In genomic region chr1:181776044-181776443, GRCh38 we compare ENCODE assay signal across 23 cellular contexts.
"Had no signal": no experiment of that assay in that cellular context is flagged by ENCODE, and none has a peak within 500 bp of the region (broad histone marks: within the 10 kb centered on the region; RNA-seq: fewer than 3 reads in every experiment).

No MANE protein-coding gene starts in this region.

- H3K27ac ChIP-seq: colonic mucosa, coronary artery, dorsolateral prefrontal cortex, epithelial cell of prostate, esophagus muscularis mucosa, esophagus squamous epithelium, foreskin keratinocyte, gastrocnemius medialis, gastroesophageal sphincter, heart left ventricle, heart right ventricle had no signal

- H3K9me3 ChIP-seq: colonic mucosa, esophagus muscularis mucosa, esophagus squamous epithelium, gastrocnemius medialis, gastroesophageal sphincter, heart left ventricle, heart right ventricle had no signal

- H3K4me3 ChIP-seq: colonic mucosa, coronary artery, dorsolateral prefrontal cortex, esophagus muscularis mucosa, esophagus squamous epithelium, gastrocnemius medialis, gastroesophageal sphincter, heart left ventricle, heart right ventricle had no signal

- H3K4me1 ChIP-seq: colonic mucosa, esophagus muscularis mucosa, esophagus squamous epithelium, foreskin keratinocyte, gastrocnemius medialis, gastroesophageal sphincter, heart left ventricle, heart right ventricle had no signal

- H3K27me3 ChIP-seq: colonic mucosa, dorsolateral prefrontal cortex, esophagus muscularis mucosa, esophagus squamous epithelium, foreskin keratinocyte, gastrocnemius medialis, gastroesophageal sphincter had no signal

- DNase-seq: colonic mucosa; cortex of kidney; dermis blood vessel endothelial cell; dorsolateral prefrontal cortex; effector CD4-positive, alpha-beta T cell; effector CD8-positive, alpha-beta T cell; effector memory CD4-positive, alpha-beta T cell; effector memory CD8-positive, alpha-beta T cell; endodermal cell; erythroblast; esophagus squamous epithelium; foreskin fibroblast; foreskin keratinocyte; foreskin melanocyte; gastrocnemius medialis; glutamatergic neuron; head of caudate nucleus; heart left ventricle; heart right ventricle had no signal

- H3K36me3 ChIP-seq: colonic mucosa, esophagus muscularis mucosa, esophagus squamous epithelium, gastrocnemius medialis, gastroesophageal sphincter, heart left ventricle, heart right ventricle had no signal
